Comparison of ENCODE assay signal across 8 cellular contexts in the genomic region with DNA sequence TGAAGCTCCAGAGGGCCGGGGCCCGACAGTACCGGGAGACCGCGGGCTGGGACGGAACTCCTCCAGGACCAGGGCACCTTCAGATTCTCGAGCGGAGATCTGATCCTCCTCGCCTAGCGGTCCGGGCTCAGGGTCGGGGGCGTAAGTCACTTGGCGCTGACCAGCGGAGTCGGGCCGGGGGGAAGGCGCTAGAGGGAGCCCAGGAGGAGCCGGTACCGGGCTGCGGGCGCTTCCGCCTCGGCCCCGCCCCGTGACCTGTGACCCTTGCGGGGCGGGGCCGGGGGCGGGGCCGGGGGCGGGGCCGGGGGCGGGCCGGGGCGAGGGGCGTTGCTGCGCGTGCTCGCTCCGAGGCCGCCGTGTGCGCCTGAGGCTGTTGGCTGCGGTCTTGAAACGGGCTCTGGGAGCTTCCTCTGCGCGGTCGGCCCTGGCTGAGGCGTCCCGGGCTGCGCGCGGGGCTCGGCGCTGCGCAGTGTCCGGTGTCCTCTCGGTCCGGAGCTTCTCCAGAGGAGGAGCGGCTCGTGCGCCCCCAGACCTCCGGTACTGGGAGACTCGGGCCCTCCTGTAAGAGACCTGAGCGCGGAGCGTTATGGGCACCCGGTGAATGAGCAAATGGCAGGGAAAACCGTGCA. TPM values are rescaled to one million over a fixed set of nuclear protein-coding genes. Genes with fewer than 3 reads are reported as not detected.
A peak's percentile ranks its signal among the peaks of the same experiment; 100 is the strongest.
DNase-seq lines count a peak whose midpoint lies in the region; ATAC-seq, FAIRE-seq and TF ChIP-seq lines count a peak whose summit lies in the region.

Gene ARSA (minus strand): TSS at position 239 of the 629 bp plus-strand sequence. CDS start 373 bp downstream, outside the sequence.

- TF ChIP-seq CTCF in KMS-11 (conservative IDR thresholded peaks at IDR 0.05; ENCODE audit: low read depth, low read length): no peak
- peak in 2 of 4 donors; percentile 6 to 13 for TF ChIP-seq CTCF in pancreas (IDR thresholded peaks at IDR 0.05)
- peak in 3 of 6 experiments; percentile 24 to 42 (median 28) for TF ChIP-seq CTCF in thyroid gland (IDR thresholded peaks at IDR 0.05)

- intact Hi-C loops in Right ventricle myocardium inferior (cut with DNase I) (no loop called here), pancreas (cut with DNase I) (no loop called here), thyroid gland (cut with DNase I) (loop anchor here (5.0 kb wide), 1 partner anchor 49 kb away; no protein-coding TSS in a partner anchor)

- peak within 1 kb of the TSS; percentile 78 for H3K4me2 ChIP-seq in KMS-11

- H3K36me3 ChIP-seq in KMS-11 (ENCODE audit: insufficient read depth): no peaks in the 10 kb centered on the region
- H3K36me3 ChIP-seq in pancreas: no peaks in the 10 kb centered on the region
- H3K36me3 ChIP-seq in thyroid gland: no peaks in the 10 kb centered on the region

- no peaks in the 10 kb centered on the region for H3K4me1 ChIP-seq in KMS-11 (ENCODE audit: low read depth, poor library complexity, severe bottlenecking)
- H3K4me1 ChIP-seq in pancreas: peaks cover 0 to 7% (median 7%) of the 10 kb centered on the region in 3 donors
- H3K4me1 ChIP-seq in thyroid gland: peaks cover 7 to 16% of the 10 kb centered on the region in 2 donors

- no peaks in the 10 kb centered on the region for H3K79me2 ChIP-seq in KMS-11 (ENCODE audit: insufficient read depth, low read depth)

- peak within 1 kb of the TSS; percentile 77 to 88 for H3K27ac Mint-ChIP-seq in activated naive CD4-positive, alpha-beta T cell treated with anti-CD3 and anti-CD28 coated beads, Interleukin-2, amount 50 U/mL, for 72 hours

- ATAC-seq in GM21529 (IDR thresholded peaks at IDR 0.05; ENCODE audit: unreplicated experiment) (peak; percentile 68), SK-N-SH treated with all-trans-retinoic acid at 6 μM for 48 hours (peak; percentile 92), Right ventricle myocardium inferior (peak; percentile 94), pancreas (peak; percentile 85 to 92 (median 90))
- ATAC-seq in activated naive CD4-positive, alpha-beta T cell treated with anti-CD3 and anti-CD28 coated beads, Interleukin-2, amount 50 U/mL, for 72 hours: peak; percentile 94 to 97

- H3K27ac ChIP-seq in KMS-11: no peak within 1 kb of the TSS
- H3K27ac ChIP-seq in pancreas: peak within 1 kb of the TSS; percentile 51 to 65 (median 55)
- H3K27ac ChIP-seq in thyroid gland: peak within 1 kb of the TSS; percentile 33 to 72 (median 58)

- WGBS in pancreas, 2 donors: 0 to 1% methylated on average over 39 to 69 of the region's 70 CpGs
- 0% methylated on average over 1 to 3 of the region's 70 CpGs for WGBS in thyroid gland, 2 donors

- FAIRE-seq in pancreas (lab: Jason Lieb, UNC): no peak

- DNase-seq in DMS53 treated with DMSO at 0.1 percent for 48 hours (lab: John Stamatoyannopoulos, UW; ENCODE audit: unreplicated experiment) (peak; percentile 49), Right ventricle myocardium inferior (ENCODE audit: missing footprints) (peak; percentile 93), pancreas (peak; percentile 80 to 93 (median 86)), thyroid gland (peak; percentile 78 to 79)
- peak; percentile 74 to 83 for DNase-seq in activated naive CD4-positive, alpha-beta T cell treated with anti-CD3 and anti-CD28 coated beads, Interleukin-2, amount 50 U/mL, for 72 hours (ENCODE audit: low spot score in 2 of 2)

- H4K20me1 ChIP-seq in KMS-11 (ENCODE audit: insufficient read depth): no peaks in the 10 kb centered on the region

- H3K27me3 ChIP-seq in KMS-11 (ENCODE audit: insufficient read depth, low read depth) (no peaks in the 10 kb centered on the region), pancreas (no peaks in the 10 kb centered on the region), thyroid gland (no peaks in the 10 kb centered on the region)

- no peaks in the 10 kb centered on the region for H3K9me3 ChIP-seq in pancreas
- H3K9me3 ChIP-seq in thyroid gland: no peaks in the 10 kb centered on the region

- H3K36me3 Mint-ChIP-seq in activated naive CD4-positive, alpha-beta T cell treated with anti-CD3 and anti-CD28 coated beads, Interleukin-2, amount 50 U/mL, for 72 hours: peaks cover 4 to 10% of the 10 kb centered on the region in 2 donors

- TF ChIP-seq POLR2A in thyroid gland (IDR thresholded peaks at IDR 0.05): peak in 1 of 2 donors; percentile 65

- H3K9me3 Mint-ChIP-seq in activated naive CD4-positive, alpha-beta T cell treated with anti-CD3 and anti-CD28 coated beads, Interleukin-2, amount 50 U/mL, for 72 hours: no peaks in the 10 kb centered on the region

- peak within 1 kb of the TSS; percentile 79 for H2AFZ ChIP-seq in KMS-11 (ENCODE audit: low read depth)

- peak within 1 kb of the TSS; percentile 37; the same call in 1 of the 2 replicates for H3K9ac ChIP-seq in KMS-11

- H3K4me3 ChIP-seq in KMS-11 (IDR thresholded peaks at IDR 0.05; ENCODE audit: insufficient read depth, low read depth, low read length) (no peak within 1 kb of the TSS), pancreas (peak within 1 kb of the TSS; percentile 72 to 89 (median 84)), thyroid gland (replicated peaks in 1 of 3) (peak within 1 kb of the TSS in 2 of 3 donors; percentile 62 to 75)

TF ChIP-seq in SK-N-SH treated with all-trans-retinoic acid at 6 μM for 48 hours, 23 proteins besides CTCF, POLR2A, EP300 and RAD21:
- no peak for TF ChIP-seq ZNF565 (CRISPR knock-in tag; conservative IDR thresholded peaks at IDR 0.05; ENCODE audit: low read depth)
- no peak for TF ChIP-seq ZFP3 (CRISPR knock-in tag; IDR thresholded peaks at IDR 0.05)
- TF ChIP-seq ZNF70 (CRISPR knock-in tag; IDR thresholded peaks at IDR 0.05): no peak
- TF ChIP-seq RARB (CRISPR knock-in tag; IDR thresholded peaks at IDR 0.05): no peak
- no peak for TF ChIP-seq ISL1 (CRISPR knock-in tag; IDR thresholded peaks at IDR 0.05)
- TF ChIP-seq, protein P1, sequence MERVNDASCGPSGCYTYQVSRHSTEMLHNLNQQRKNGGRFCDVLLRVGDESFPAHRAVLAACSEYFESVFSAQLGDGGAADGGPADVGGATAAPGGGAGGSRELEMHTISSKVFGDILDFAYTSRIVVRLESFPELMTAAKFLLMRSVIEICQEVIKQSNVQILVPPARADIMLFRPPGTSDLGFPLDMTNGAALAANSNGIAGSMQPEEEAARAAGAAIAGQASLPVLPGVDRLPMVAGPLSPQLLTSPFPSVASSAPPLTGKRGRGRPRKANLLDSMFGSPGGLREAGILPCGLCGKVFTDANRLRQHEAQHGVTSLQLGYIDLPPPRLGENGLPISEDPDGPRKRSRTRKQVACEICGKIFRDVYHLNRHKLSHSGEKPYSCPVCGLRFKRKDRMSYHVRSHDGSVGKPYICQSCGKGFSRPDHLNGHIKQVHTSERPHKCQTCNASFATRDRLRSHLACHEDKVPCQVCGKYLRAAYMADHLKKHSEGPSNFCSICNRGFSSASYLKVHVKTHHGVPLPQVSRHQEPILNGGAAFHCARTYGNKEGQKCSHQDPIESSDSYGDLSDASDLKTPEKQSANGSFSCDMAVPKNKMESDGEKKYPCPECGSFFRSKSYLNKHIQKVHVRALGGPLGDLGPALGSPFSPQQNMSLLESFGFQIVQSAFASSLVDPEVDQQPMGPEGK (CRISPR knock-in tag; IDR thresholded peaks at IDR 0.05; ENCODE audit: borderline replicate concordance): no peak
- no peak for TF ChIP-seq GLIS3 (CRISPR knock-in tag; IDR thresholded peaks at IDR 0.05)

RNA-seq across cellular contexts. Expression of gene ARSA, which starts in this region (rescaled TPM):
- 10 to 100 TPM; 23.8 to 24.7 TPM for total RNA-seq in activated naive CD4-positive, alpha-beta T cell treated with anti-CD3 and anti-CD28 coated beads, Interleukin-2, amount 50 U/mL, for 72 hours
- total RNA-seq in Right ventricle myocardium inferior (21.3 TPM), pancreas (10 to 100 TPM; 21.9 to 36.2 (median 27.2) TPM), thyroid gland (10 to 100 TPM; 30.9 to 73.5 (median 61.2) TPM)
- 100 to 1,000 TPM in 1 of 2 donors, 10 to 100 TPM in 1; 87.1 to 119 TPM for polyA plus RNA-seq in pancreas
